Comparison of ENCODE assay signal across 28 cellular contexts in genomic region chr16:84964729-84965128, GRCh38.
"Had no signal": no experiment of that assay in that cellular context is flagged by ENCODE, and none has a peak within 500 bp of the region (broad histone marks: within the 10 kb centered on the region; RNA-seq: fewer than 3 reads in every experiment).

No MANE protein-coding gene starts in this region.

- H3K36me3 Mint-ChIP-seq: immature natural killer cell; naive thymus-derived CD4-positive, alpha-beta T cell; neural progenitor cell; stimulated activated naive B cell treated with anti-CD40 and anti-IgM and Interleukin-4, amounts not matched to agents 10 μg/mL and 1 μg/mL and 100 μg/mL, for 72 hours had no signal

- H2AFZ ChIP-seq: neural progenitor cell had no signal

- H3K9me3 ChIP-seq: left ventricle myocardium inferior, mucosa of descending colon, pancreas, prostate gland, stomach, testis, thyroid gland, transverse colon, upper lobe of right lung had no signal

- H3K4me3 ChIP-seq: left ventricle myocardium inferior, lung, mucosa of descending colon, neural progenitor cell, pancreas, prostate gland, skin epidermis, stomach, testis, thyroid gland, transverse colon, upper lobe of right lung had no signal

- H3K36me3 ChIP-seq: left ventricle myocardium inferior, neural progenitor cell, pancreas, prostate gland, stomach, thyroid gland, transverse colon, upper lobe of right lung had no signal

- H3K4me1 ChIP-seq: left ventricle myocardium inferior, neural progenitor cell, pancreas, prostate gland, testis, thyroid gland, transverse colon, upper lobe of right lung had no signal

- H3K27me3 ChIP-seq: neural progenitor cell, pancreas, stomach, testis, thyroid gland, transverse colon, upper lobe of right lung had no signal

- H3K4me1 Mint-ChIP-seq: immature natural killer cell; naive thymus-derived CD4-positive, alpha-beta T cell had no signal

- H3K27ac Mint-ChIP-seq: immature natural killer cell; stimulated activated naive B cell treated with anti-CD40 and anti-IgM and Interleukin-4, amounts not matched to agents 10 μg/mL and 1 μg/mL and 100 μg/mL, for 72 hours had no signal

- H3K9me3 Mint-ChIP-seq: immature natural killer cell; stimulated activated naive B cell treated with anti-CD40 and anti-IgM and Interleukin-4, amounts not matched to agents 10 μg/mL and 1 μg/mL and 100 μg/mL, for 72 hours had no signal

- H3K9ac ChIP-seq: neural progenitor cell had no signal

- ATAC-seq: left colon; mucosa of descending colon; naive thymus-derived CD4-positive, alpha-beta T cell; pancreas; sciatic nerve; stimulated activated naive B cell treated with anti-CD40 and anti-IgM and Interleukin-4, amounts not matched to agents 10 μg/mL and 1 μg/mL and 100 μg/mL, for 72 hours; stimulated activated naive CD8-positive, alpha-beta T cell treated with anti-CD3 and anti-CD28 coated beads, Interleukin-15, Interleukin-2, amounts not matched to agents 100 U/mL and 50 U/mL, for 24 hours had no signal

- H3K4me3 Mint-ChIP-seq: immature natural killer cell; naive thymus-derived CD4-positive, alpha-beta T cell; nephron progenitor cell; stimulated activated naive B cell treated with anti-CD40 and anti-IgM and Interleukin-4, amounts not matched to agents 10 μg/mL and 1 μg/mL and 100 μg/mL, for 72 hours had no signal

- DNase-seq: hypothalamus; immature natural killer cell; kidney; left colon; left ventricle myocardium inferior; midbrain; mucosa of descending colon; naive thymus-derived CD4-positive, alpha-beta T cell; nephron progenitor cell; posterior cingulate gyrus; retina; stimulated activated CD4-positive, alpha-beta T cell treated with anti-CD3 and anti-CD28 coated beads, Interleukin-12 subunit alpha, Interleukin-12 subunit beta, amount 100 ng/mL, for 4 hours; stimulated activated CD4-positive, alpha-beta T cell treated with anti-CD3 and anti-CD28 coated beads, Interleukin-15, amount 100 ng/mL, for 24 hours; stimulated activated CD4-positive, alpha-beta T cell treated with anti-CD3 and anti-CD28 coated beads, Interleukin-2, amount 100 ng/mL, for 24 hours; stimulated activated CD4-positive, alpha-beta T cell treated with anti-CD3 and anti-CD28 coated beads, Interleukin-4, amount 100 ng/mL, for 1 hour; stimulated activated naive B cell treated with anti-CD40 and anti-IgM and Interleukin-4, amounts not matched to agents 10 μg/mL and 1 μg/mL and 100 μg/mL, for 72 hours; stimulated activated naive CD8-positive, alpha-beta T cell treated with anti-CD3 and anti-CD28 coated beads, Interleukin-15, Interleukin-2, amounts not matched to agents 100 U/mL and 50 U/mL, for 24 hours; stomach; testis; thyroid gland; transverse colon; upper lobe of right lung had no signal

- H3K4me2 ChIP-seq: neural progenitor cell had no signal

- H3K27ac ChIP-seq: left ventricle myocardium inferior, neural progenitor cell, pancreas, prostate gland, skin epidermis, stomach, testis, thyroid gland, transverse colon, upper lobe of right lung had no signal
